9 cellular contexts compared by ENCODE assay signal in genomic region chr15:84714816-84715215, GRCh38. TPM values are rescaled to one million over a fixed set of nuclear protein-coding genes. Genes with fewer than 3 reads are reported as not detected.
A peak's percentile ranks its signal among the peaks of the same experiment; 100 is the strongest.
DNase-seq lines count a peak whose midpoint lies in the region; ATAC-seq and TF ChIP-seq lines count a peak whose summit lies in the region.
"Had no signal": no experiment of that assay in that cellular context is flagged by ENCODE, and none has a peak within 500 bp of the region (broad histone marks: within the 10 kb centered on the region; RNA-seq: fewer than 3 reads in every experiment).

No MANE protein-coding gene starts in this region.

- peaks cover 0 to 15% (median 5%) of the 10 kb centered on the region in 4 donors for H3K4me1 ChIP-seq in right lobe of liver
- H3K4me1 ChIP-seq in upper lobe of left lung = peaks cover 19 to 37% (median 26%) of the 10 kb centered on the region in 4 donors

- H3K27ac Mint-ChIP-seq in activated naive CD4-positive, alpha-beta T cell treated with anti-CD3 and anti-CD28 coated beads, Interleukin-2, amount 10 ng/mL, durations not matched to agents 7 days and 5 days = peak overlapping the region; percentile 94
- H3K27ac Mint-ChIP-seq in activated naive CD8-positive, alpha-beta T cell treated with anti-CD3 and anti-CD28 coated beads, Interleukin-2, amount 50 U/mL, for 24 hours = peak overlapping the region; percentile 97

- no peaks in the 10 kb centered on the region for H3K27me3 ChIP-seq in right lobe of liver
- no peaks in the 10 kb centered on the region for H3K27me3 ChIP-seq in upper lobe of left lung

- H3K4me3 ChIP-seq in right lobe of liver (peak overlapping the region; percentile 77 to 88 (median 86)), upper lobe of left lung (peak overlapping the region; percentile 78 to 99 (median 88))

- no peaks in the 10 kb centered on the region for H3K27me3 Mint-ChIP-seq in activated naive CD4-positive, alpha-beta T cell treated with anti-CD3 and anti-CD28 coated beads, Interleukin-2, amount 10 ng/mL, durations not matched to agents 7 days and 5 days
- H3K27me3 Mint-ChIP-seq in activated naive CD8-positive, alpha-beta T cell treated with anti-CD3 and anti-CD28 coated beads, Interleukin-2, amount 50 U/mL, for 24 hours = no peaks in the 10 kb centered on the region

- H3K36me3 Mint-ChIP-seq in activated naive CD4-positive, alpha-beta T cell treated with anti-CD3 and anti-CD28 coated beads, Interleukin-2, amount 10 ng/mL, durations not matched to agents 7 days and 5 days = peaks cover 36% of the 10 kb centered on the region
- peaks cover 19% of the 10 kb centered on the region for H3K36me3 Mint-ChIP-seq in activated naive CD8-positive, alpha-beta T cell treated with anti-CD3 and anti-CD28 coated beads, Interleukin-2, amount 50 U/mL, for 24 hours (ENCODE audit: low read depth)

- TF ChIP-seq EP300 in upper lobe of left lung (IDR thresholded peaks at IDR 0.05) = no peak

- H3K4me3 Mint-ChIP-seq in activated naive CD4-positive, alpha-beta T cell treated with anti-CD3 and anti-CD28 coated beads, Interleukin-2, amount 10 ng/mL, durations not matched to agents 7 days and 5 days = peak overlapping the region; percentile 88
- peak overlapping the region; percentile 92 for H3K4me3 Mint-ChIP-seq in activated naive CD8-positive, alpha-beta T cell treated with anti-CD3 and anti-CD28 coated beads, Interleukin-2, amount 50 U/mL, for 24 hours

- H3K36me3 ChIP-seq in right lobe of liver (peaks cover 0 to 15% (median 4%) of the 10 kb centered on the region in 4 donors), upper lobe of left lung (peaks cover 4 to 16% (median 10%) of the 10 kb centered on the region in 4 donors)

- CTCF ChIA-PET in activated naive CD4-positive, alpha-beta T cell treated with anti-CD3 and anti-CD28 coated beads, Interleukin-2, amount 10 ng/mL, durations not matched to agents 7 days and 5 days (lab: Charles Lee) = interaction anchor here (1.0 to 2.4 kb wide), 7 partner anchors 10 to 58 kb away, joined by 3 to 7 read pairs (median 4); no protein-coding TSS in a partner anchor

- TF ChIP-seq POLR2A in right lobe of liver (IDR thresholded peaks at IDR 0.05) (no peak), upper lobe of left lung (IDR thresholded peaks at IDR 0.05) (no peak)

- in situ Hi-C loops in GM13976 (cut with MboI; ENCODE audit: low sequenced_read_pairs, unreplicated experiment) = no loop called here

- no peak for TF ChIP-seq CTCF in right lobe of liver (IDR thresholded peaks at IDR 0.05)
- TF ChIP-seq CTCF in upper lobe of left lung (IDR thresholded peaks at IDR 0.05) = no peak
- TF ChIP-seq CTCF in GM13976 (IDR thresholded peaks at IDR 0.05; ENCODE audit: borderline replicate concordance, control extremely low read depth, extremely low read depth, insufficient read depth, missing control alignments) = no peak

- no peak for DNase-seq in activated naive CD4-positive, alpha-beta T cell treated with anti-CD3 and anti-CD28 coated beads, Interleukin-2, amount 10 ng/mL, durations not matched to agents 7 days and 5 days
- no peak for DNase-seq in activated naive CD4-positive, alpha-beta T cell treated with anti-CD3 and anti-CD28 coated beads, Interleukin-2, amount 50 U/mL, for 16 hours
- DNase-seq in activated naive CD8-positive, alpha-beta T cell treated with anti-CD3 and anti-CD28 coated beads, Interleukin-2, amount 50 U/mL, for 24 hours = no peak
- DNase-seq in right lobe of liver = no peak
- no peak for DNase-seq in upper lobe of left lung
- no peak for DNase-seq in NCI-H82 (lab: John Stamatoyannopoulos, UW)
- no peak for DNase-seq in GM13976 (ENCODE audit: low spot score)
- DNase-seq: NCI-H1436 treated with DMSO at 0.1 percent for 48 hours had no signal

- H3K4me1 Mint-ChIP-seq in activated naive CD4-positive, alpha-beta T cell treated with anti-CD3 and anti-CD28 coated beads, Interleukin-2, amount 10 ng/mL, durations not matched to agents 7 days and 5 days = peaks cover 54% of the 10 kb centered on the region
- H3K4me1 Mint-ChIP-seq in activated naive CD8-positive, alpha-beta T cell treated with anti-CD3 and anti-CD28 coated beads, Interleukin-2, amount 50 U/mL, for 24 hours = peaks cover 44% of the 10 kb centered on the region

- H3K9me3 Mint-ChIP-seq in activated naive CD4-positive, alpha-beta T cell treated with anti-CD3 and anti-CD28 coated beads, Interleukin-2, amount 10 ng/mL, durations not matched to agents 7 days and 5 days = no peaks in the 10 kb centered on the region
- no peaks in the 10 kb centered on the region for H3K9me3 Mint-ChIP-seq in activated naive CD8-positive, alpha-beta T cell treated with anti-CD3 and anti-CD28 coated beads, Interleukin-2, amount 50 U/mL, for 24 hours

- H3K9me3 ChIP-seq in right lobe of liver = no peaks in the 10 kb centered on the region
- no peaks in the 10 kb centered on the region for H3K9me3 ChIP-seq in upper lobe of left lung

- H3K27ac ChIP-seq in right lobe of liver (no peak overlapping the region), upper lobe of left lung (peak overlapping the region in 3 of 4 donors; percentile 92 to 94 (median 93))

- intact Hi-C loops in right lobe of liver (cut with DNase I) = loop anchor here in 1 of 2 donors (10.0 kb wide), 1 partner anchor 60 kb away; the partner anchor contains the start of genes NMB and WDR73

- 37% methylated on average over 3 of the region's 3 CpGs for WGBS in right lobe of liver (ENCODE audit: insufficient coverage, low coverage, low lambda C conversion rate, missing lambda C conversion rate)
- WGBS in upper lobe of left lung, 2 donors = 38 to 47% methylated on average over 3 of the region's 3 CpGs

- no peak for ATAC-seq in activated naive CD8-positive, alpha-beta T cell treated with anti-CD3 and anti-CD28 coated beads, Interleukin-2, amount 50 U/mL, for 24 hours
- no peak for ATAC-seq in right lobe of liver
- no peak for ATAC-seq in upper lobe of left lung (ENCODE audit: low FRiP score in 2 of 2)
- no peak for ATAC-seq in HG03342 (IDR thresholded peaks at IDR 0.05; ENCODE audit: unreplicated experiment)

RNA-seq across cellular contexts. Expression of gene SEC11A, which starts 1.1 kb away (rescaled TPM):
- total RNA-seq in right lobe of liver (10 to 100 TPM; 58.7 to 71.5 (median 65.3) TPM), upper lobe of left lung (100 to 1,000 TPM in 4 of 6 donors, 10 to 100 TPM in 2; 38.8 to 164 (median 116) TPM)

RNA-seq across cellular contexts. Expression of gene ZNF592, which starts 33.6 kb away (rescaled TPM):
- 10 to 100 TPM; 10.8 to 13.2 (median 12.1) TPM for total RNA-seq in right lobe of liver
- total RNA-seq in upper lobe of left lung = 10 to 100 TPM; 22.5 to 35.2 (median 26.7) TPM

RNA-seq across cellular contexts. Expression of gene NMB, which starts 56.8 kb away (rescaled TPM):
- total RNA-seq in right lobe of liver (1 to 10 TPM in 4 of 6 experiments, under 1 TPM in 2; 0.76 to 3.8 (median 1.7) TPM), upper lobe of left lung (10 to 100 TPM in 1 of 6 donors, 1 to 10 TPM in 4, not detected in 1; 4.7 to 13.1 (median 5.7) TPM)

Comparison
In these comparisons a context has a peak if more than half of its experiments do, and no peak if none do; other contexts are left out.
1. H3K27ac ChIP-seq: peak in upper lobe of left lung (3 of 4); none in right lobe of liver (0 of 3).